In genomic region chr17:77325826-77326581, GRCh38 we compare ENCODE assay signal across 8 cellular contexts.
DNase-seq lines count a peak whose midpoint lies in the region; ATAC-seq and TF ChIP-seq lines count a peak whose summit lies in the region.

No MANE protein-coding gene starts in this region.

- H3K4me3 Mint-ChIP-seq in effector memory CD8-positive, alpha-beta T cell: peak overlapping the region; percentile 61 to 62

- H3K4me3 ChIP-seq in GM06990 (replicated peaks; ENCODE audit: low read depth, low read length): peak overlapping the region; percentile 5; the same call in 1 of the 2 replicates
- H3K4me3 ChIP-seq in Loucy (ENCODE audit: low read length, poor library complexity, severe bottlenecking): no peak overlapping the region
- no peak overlapping the region for H3K4me3 ChIP-seq in prostate gland
- no peak overlapping the region for H3K4me3 ChIP-seq in SJCRH30

- 85% methylated on average over 21 of the region's 21 CpGs for WGBS in prostate gland

- no peaks in the 10 kb centered on the region for H3K9me3 Mint-ChIP-seq in effector memory CD8-positive, alpha-beta T cell

- DNase-seq in GM06990 (ENCODE audit: extremely low read depth, insufficient read length) (no peak), prostate gland (ENCODE audit: low spot score) (no peak), HPDE6-E6E7 (ENCODE audit: extremely low spot score) (no peak), SJCRH30 (no peak), KG1 (lab: John Stamatoyannopoulos, UW) (no peak)
- no peak for DNase-seq in effector memory CD8-positive, alpha-beta T cell

- intact Hi-C loops in prostate gland (cut with DNase I): no loop called here

- TF ChIP-seq CTCF in GM06990 (IDR thresholded peaks at IDR 0.05; ENCODE audit: insufficient read depth, low read length, poor library complexity, severe bottlenecking) (no peak), Loucy (conservative IDR thresholded peaks at IDR 0.05; ENCODE audit: low read length) (no peak), prostate gland (IDR thresholded peaks at IDR 0.05) (no peak)

- TF ChIP-seq POLR2A in prostate gland (IDR thresholded peaks at IDR 0.05): no peak

- no peaks in the 10 kb centered on the region for H3K79me2 ChIP-seq in Loucy (ENCODE audit: insufficient read depth, low read length)

- no peak overlapping the region for H3K9ac ChIP-seq in Loucy (ENCODE audit: low read depth, low read length, poor library complexity, severe bottlenecking)

- ATAC-seq in effector memory CD8-positive, alpha-beta T cell (replicated peaks): no peak
- ATAC-seq in HG03280 (IDR thresholded peaks at IDR 0.05; ENCODE audit: unreplicated experiment): no peak

- H3K9me3 ChIP-seq in Loucy (ENCODE audit: insufficient read depth, low read depth, low read length): no peaks in the 10 kb centered on the region
- no peaks in the 10 kb centered on the region for H3K9me3 ChIP-seq in prostate gland
- H3K9me3 ChIP-seq in SJCRH30 (replicated peaks): no peaks in the 10 kb centered on the region

- peak overlapping the region; percentile 23 for H3K4me2 ChIP-seq in Loucy (ENCODE audit: low read depth, low read length, poor library complexity, severe bottlenecking)

- H3K4me1 Mint-ChIP-seq in effector memory CD8-positive, alpha-beta T cell (ENCODE audit: low read depth in 2 of 2): peaks cover 28 to 45% of the 10 kb centered on the region in 2 donors

- H4K20me1 ChIP-seq in Loucy (ENCODE audit: insufficient read depth, low read length, poor library complexity, severe bottlenecking): no peaks in the 10 kb centered on the region

- no peaks in the 10 kb centered on the region for H3F3A ChIP-seq in Loucy (ENCODE audit: low read depth)

- H3K9me2 ChIP-seq in Loucy (replicated peaks; ENCODE audit: low read depth, low read length): no peaks in the 10 kb centered on the region

- H3K4me1 ChIP-seq in Loucy (ENCODE audit: insufficient read depth, low read length, poor library complexity, severe bottlenecking): peaks cover 44% of the 10 kb centered on the region
- peaks cover 25% of the 10 kb centered on the region for H3K4me1 ChIP-seq in prostate gland (replicated peaks)
- peaks cover 19% of the 10 kb centered on the region for H3K4me1 ChIP-seq in SJCRH30

- H3K36me3 ChIP-seq in GM06990 (ENCODE audit: control insufficient read depth, insufficient read depth, low read length) (peaks cover 2% of the 10 kb centered on the region; the same call in 1 of the 2 replicates), Loucy (ENCODE audit: insufficient read depth, low read length) (no peaks in the 10 kb centered on the region), prostate gland (no peaks in the 10 kb centered on the region), SJCRH30 (no peaks in the 10 kb centered on the region)

- peaks cover 20% of the 10 kb centered on the region for H3K36me3 Mint-ChIP-seq in effector memory CD8-positive, alpha-beta T cell (ENCODE audit: insufficient read depth)

- no peak overlapping the region for H2AFZ ChIP-seq in Loucy (ENCODE audit: low read length)

- H3K27me3 ChIP-seq in GM06990 (replicated peaks; ENCODE audit: control insufficient read depth, insufficient read depth, low read length): no peaks in the 10 kb centered on the region
- no peaks in the 10 kb centered on the region for H3K27me3 ChIP-seq in Loucy (ENCODE audit: insufficient read depth, low read length, poor library complexity, severe bottlenecking)
- H3K27me3 ChIP-seq in prostate gland (replicated peaks; ENCODE audit: insufficient read depth): no peaks in the 10 kb centered on the region
- no peaks in the 10 kb centered on the region for H3K27me3 ChIP-seq in SJCRH30

- peak overlapping the region; percentile 16 to 82 for H3K27ac Mint-ChIP-seq in effector memory CD8-positive, alpha-beta T cell

- no peaks in the 10 kb centered on the region for H3K27me3 Mint-ChIP-seq in effector memory CD8-positive, alpha-beta T cell

- H3K27ac ChIP-seq in prostate gland (peak overlapping the region; percentile 89 to 94), SJCRH30 (no peak overlapping the region)
